ENCODE assay signal across 15 cellular contexts in genomic region chr7:365593-365992, GRCh38.
DNase-seq lines count a peak whose midpoint lies in the region; ATAC-seq and TF ChIP-seq lines count a peak whose summit lies in the region.
"Had no signal": no experiment of that assay in that cellular context is flagged by ENCODE, and none has a peak within 500 bp of the region (broad histone marks: within the 10 kb centered on the region; RNA-seq: fewer than 3 reads in every experiment).

No MANE protein-coding gene starts in this region.

- WGBS in heart right ventricle, 2 donors: 89 to 94% methylated on average over 23 of the region's 23 CpGs

- H3K4me3 ChIP-seq in heart right ventricle (no peak overlapping the region), lower lobe of right lung (no peak overlapping the region), upper lobe of right lung (no peak overlapping the region)
- H3K4me3 ChIP-seq: gastroesophageal sphincter had no signal

- peaks cover 0 to 29% (median 5%) of the 10 kb centered on the region in 9 donors for H3K4me1 ChIP-seq in heart right ventricle
- H3K4me1 ChIP-seq in lower lobe of right lung: no peaks in the 10 kb centered on the region
- peaks cover 11% of the 10 kb centered on the region for H3K4me1 ChIP-seq in upper lobe of right lung

- H3K36me3 ChIP-seq in heart right ventricle (no peaks in the 10 kb centered on the region), lower lobe of right lung (no peaks in the 10 kb centered on the region), upper lobe of right lung (no peaks in the 10 kb centered on the region)
- H3K36me3 ChIP-seq: gastroesophageal sphincter, WERI-Rb-1 had no signal

- H3K27ac ChIP-seq in heart right ventricle (no peak overlapping the region), lower lobe of right lung (no peak overlapping the region), upper lobe of right lung (no peak overlapping the region)
- H3K27ac ChIP-seq: gastroesophageal sphincter, WERI-Rb-1 had no signal

- DNase-seq in Right ventricle myocardium superior (peak; percentile 15), heart right ventricle (no peak), lower lobe of right lung (peak; percentile 18), upper lobe of right lung (peak; percentile 26), DMS79 treated with DMSO at 0.1 percent for 48 hours (lab: John Stamatoyannopoulos, UW) (no peak), NCI-H2227 treated with DMSO at 0.1 percent for 48 hours (lab: John Stamatoyannopoulos, UW) (no peak), NCI-H187 treated with DMSO at 0.1 percent for 48 hours (lab: John Stamatoyannopoulos, UW) (no peak)
- no peak for DNase-seq in activated naive CD8-positive, alpha-beta T cell treated with anti-CD3 and anti-CD28 coated beads for 36 hours
- DNase-seq: activated gamma-delta T cell treated with Interleukin-2 at 50 U/mL for 16 hours; erythroblast; stimulated activated CD4-positive, alpha-beta T cell treated with anti-CD3 and anti-CD28 coated beads, Interleukin-1b, Interleukin-23, amount 100 ng/mL, for 48 hours; WERI-Rb-1 had no signal

- no peaks in the 10 kb centered on the region for H3K27me3 Mint-ChIP-seq in activated naive CD8-positive, alpha-beta T cell treated with anti-CD3 and anti-CD28 coated beads for 36 hours

- TF ChIP-seq CTCF in heart right ventricle (IDR thresholded peaks at IDR 0.05) (no peak), lower lobe of right lung (IDR thresholded peaks at IDR 0.05) (no peak), upper lobe of right lung (IDR thresholded peaks at IDR 0.05) (no peak)

- H3K27me3 ChIP-seq in heart right ventricle (peaks cover 0 to 40% (median 22%) of the 10 kb centered on the region in 7 donors), lower lobe of right lung (ENCODE audit: low read depth) (peaks cover 9% of the 10 kb centered on the region), upper lobe of right lung (peaks cover 1% of the 10 kb centered on the region)

- H3K27ac Mint-ChIP-seq in activated naive CD8-positive, alpha-beta T cell treated with anti-CD3 and anti-CD28 coated beads for 36 hours: no peak overlapping the region
- H3K27ac Mint-ChIP-seq: memory B cell had no signal

- intact Hi-C loops in Right ventricle myocardium superior (cut with DNase I): no loop called here
- intact Hi-C loops in heart right ventricle (cut with DNase I): no loop called here
- intact Hi-C loops in lower lobe of right lung (cut with DNase I): no loop called here
- intact Hi-C loops in upper lobe of right lung (cut with DNase I): no loop called here

- peaks cover 2% of the 10 kb centered on the region for H3K9me3 Mint-ChIP-seq in activated naive CD8-positive, alpha-beta T cell treated with anti-CD3 and anti-CD28 coated beads for 36 hours

- ATAC-seq in Right ventricle myocardium superior (ENCODE audit: poor library complexity): no peak
- ATAC-seq in heart right ventricle: no peak
- ATAC-seq in lower lobe of right lung: no peak
- no peak for ATAC-seq in upper lobe of right lung
- ATAC-seq: gastroesophageal sphincter, Panc1 had no signal

- peaks cover 53% of the 10 kb centered on the region for H3K4me1 Mint-ChIP-seq in activated naive CD8-positive, alpha-beta T cell treated with anti-CD3 and anti-CD28 coated beads for 36 hours

- H3K36me3 Mint-ChIP-seq in activated naive CD8-positive, alpha-beta T cell treated with anti-CD3 and anti-CD28 coated beads for 36 hours: peaks cover 7% of the 10 kb centered on the region

- H3K9me3 ChIP-seq in heart right ventricle (no peaks in the 10 kb centered on the region), lower lobe of right lung (no peaks in the 10 kb centered on the region), upper lobe of right lung (no peaks in the 10 kb centered on the region)
- H3K9me3 ChIP-seq: gastroesophageal sphincter had no signal

- peak overlapping the region; percentile 55 for H3K4me3 Mint-ChIP-seq in activated naive CD8-positive, alpha-beta T cell treated with anti-CD3 and anti-CD28 coated beads for 36 hours
- H3K4me3 Mint-ChIP-seq: memory B cell had no signal

Comparison
In these comparisons a context has a peak if more than half of its experiments do, and no peak if none do; other contexts are left out.
1. DNase-seq: peak in Right ventricle myocardium superior (single experiment), lower lobe of right lung (single experiment) and upper lobe of right lung (single experiment); none in heart right ventricle (0 of 2), activated naive CD8-positive, alpha-beta T cell treated with anti-CD3 and anti-CD28 coated beads for 36 hours (single experiment), DMS79 treated with DMSO at 0.1 percent for 48 hours (single experiment), NCI-H2227 treated with DMSO at 0.1 percent for 48 hours (single experiment) and NCI-H187 treated with DMSO at 0.1 percent for 48 hours (single experiment).